ENCODE assay signal across 8 cellular contexts in genomic region chr10:110225441-110225755, GRCh38. TPM values are rescaled to one million over a fixed set of nuclear protein-coding genes. Genes with fewer than 3 reads are reported as not detected.
DNase-seq lines count a peak whose midpoint lies in the region; ATAC-seq and TF ChIP-seq lines count a peak whose summit lies in the region.

No MANE protein-coding gene starts in this region.

- intact Hi-C loops in OCI-LY7 (cut with micrococcal nuclease; ENCODE audit: unreplicated experiment), result loop anchor here (1.0 to 5.0 kb wide), 3 partner anchors 16 to 313 kb away; no protein-coding TSS in a partner anchor
- intact Hi-C loops in esophagus squamous epithelium (cut with DNase I), result loop anchor here (10.0 kb wide), 1 partner anchor 49 kb away; no protein-coding TSS in a partner anchor

- ATAC-seq in GM21447 (IDR thresholded peaks at IDR 0.05; ENCODE audit: unreplicated experiment), result peak; percentile 5

- H3K27ac ChIP-seq in OCI-LY7 (ENCODE audit: low read depth, low read length, poor library complexity, severe bottlenecking), result no peak overlapping the region
- H3K27ac ChIP-seq in esophagus squamous epithelium, result peak overlapping the region; percentile 85 to 98 (median 94)
- peak overlapping the region in 15 of 21 experiments; percentile 14 to 88 (median 68) for H3K27ac ChIP-seq in skin epidermis

- no peaks in the 10 kb centered on the region for H4K20me1 ChIP-seq in OCI-LY7 (ENCODE audit: insufficient read depth, low read length)

- peak overlapping the region; percentile 96 for H2AFZ ChIP-seq in OCI-LY7 (ENCODE audit: low read length)

- BruUV-seq in OCI-LY7 (replicated peaks; lab: Mats Ljungman, UMichigan), result no TSS peak

- no peaks in the 10 kb centered on the region for H3K79me2 ChIP-seq in OCI-LY7 (ENCODE audit: insufficient read depth, low read depth, low read length)

- peaks cover 10% of the 10 kb centered on the region for H3K4me1 ChIP-seq in BE2C
- H3K4me1 ChIP-seq in OCI-LY7 (ENCODE audit: insufficient read depth, low read length, poor library complexity, severe bottlenecking), result peaks cover 22% of the 10 kb centered on the region
- peaks cover 16 to 56% (median 31%) of the 10 kb centered on the region in 3 donors for H3K4me1 ChIP-seq in esophagus squamous epithelium

- POLR2A ChIA-PET in OCI-LY7 (lab: Charles Lee), result interaction anchor here (0.5 to 7.0 kb wide), 2 partner anchors 16 to 79 kb away, joined by 4 to 53 read pairs; partner anchors contain the start of genes MXI1 and SMNDC1

- H3K4me3 ChIP-seq in BE2C (ENCODE audit: low read depth, low read length), result peak overlapping the region; percentile 56
- peak overlapping the region; percentile 79 for H3K4me3 ChIP-seq in OCI-LY7 (ENCODE audit: low read depth, low read length, poor library complexity, severe bottlenecking)
- H3K4me3 ChIP-seq in esophagus squamous epithelium, result peak overlapping the region; percentile 62 to 96 (median 72)
- H3K4me3 ChIP-seq in skin epidermis, result peak overlapping the region; percentile 25 to 87 (median 75)

- no peak for DNase-seq in BE2C
- no peak for DNase-seq in OCI-LY7 (ENCODE audit: low spot score)
- DNase-seq in esophagus squamous epithelium (lab: John Stamatoyannopoulos, UW), result no peak
- DNase-seq in NCI-H2081 (lab: John Stamatoyannopoulos, UW), result no peak
- no peak for DNase-seq in NCI-H2107 (lab: John Stamatoyannopoulos, UW)
- no peak for DNase-seq in hippocampal formation (lab: John Stamatoyannopoulos, UW)

- H3K36me3 ChIP-seq in BE2C, result peaks cover 5% of the 10 kb centered on the region; the same call in 1 of the 2 replicates
- H3K36me3 ChIP-seq in OCI-LY7 (ENCODE audit: insufficient read depth, low read length), result no peaks in the 10 kb centered on the region
- H3K36me3 ChIP-seq in esophagus squamous epithelium, result peaks cover 0 to 23% (median 0%) of the 10 kb centered on the region in 3 donors

- CTCF ChIA-PET in OCI-LY7 (lab: Charles Lee; ENCODE audit: unreplicated experiment), result interaction anchor here (1.1 kb wide), 1 partner anchor 17 kb away, joined by 3 read pairs; no protein-coding TSS in a partner anchor

- TF ChIP-seq POLR2A in esophagus squamous epithelium (IDR thresholded peaks at IDR 0.05), result no peak

- H3K9me2 ChIP-seq in OCI-LY7 (ENCODE audit: insufficient read depth, low read length), result no peaks in the 10 kb centered on the region

- 2 to 6% methylated on average over 8 of the region's 8 CpGs for WGBS in esophagus squamous epithelium, 2 donors

- no peaks in the 10 kb centered on the region for H3K9me3 ChIP-seq in BE2C
- H3K9me3 ChIP-seq in OCI-LY7 (ENCODE audit: low read length), result no peaks in the 10 kb centered on the region
- no peaks in the 10 kb centered on the region for H3K9me3 ChIP-seq in esophagus squamous epithelium

- H3K27me3 ChIP-seq in BE2C (no peaks in the 10 kb centered on the region), esophagus squamous epithelium (no peaks in the 10 kb centered on the region)

- TF ChIP-seq CTCF in BE2C (IDR thresholded peaks at IDR 0.05; ENCODE audit: low read depth, low read length), result no peak
- no peak; the same call in 1 of the 2 replicates for TF ChIP-seq CTCF in OCI-LY7 (conservative IDR thresholded peaks at IDR 0.05; ENCODE audit: low read length)
- TF ChIP-seq CTCF in esophagus squamous epithelium (IDR thresholded peaks at IDR 0.05), result no peak

- peak overlapping the region; percentile 84 for H3K4me2 ChIP-seq in OCI-LY7 (ENCODE audit: low read length)

RNA-seq across cellular contexts. Expression of gene MXI1, which starts 18.0 kb away (rescaled TPM):
- 28.4 TPM for polyA plus RNA-seq in BE2C (2012; ENCODE audit: insufficient read depth, insufficient read length, low read depth)
- 8.4 and 11.7 TPM in 2 replicates for total RNA-seq in OCI-LY7 (2014; rRNA removed; shearing (Covaris generic))
- total RNA-seq in OCI-LY7 (2022) (18.1 and 22.3 TPM in 2 replicates), esophagus squamous epithelium (10 to 100 TPM; 16.0 to 53.2 (median 35.0) TPM)
